10 cellular contexts compared by ENCODE assay signal in genomic region chr9:4344946-4345345, GRCh38. TPM values are rescaled to one million over a fixed set of nuclear protein-coding genes. Genes with fewer than 3 reads are reported as not detected.
DNase-seq lines count a peak whose midpoint lies in the region; ATAC-seq and TF ChIP-seq lines count a peak whose summit lies in the region.
"Had no signal": no experiment of that assay in that cellular context is flagged by ENCODE, and none has a peak within 500 bp of the region (broad histone marks: within the 10 kb centered on the region; RNA-seq: fewer than 3 reads in every experiment).

No MANE protein-coding gene starts in this region.

- WGBS in esophagus squamous epithelium, 2 donors: 20 to 36% methylated on average over 5 of the region's 5 CpGs

- no peak for DNase-seq in activated CD4-positive, CD25-positive, alpha-beta regulatory T cell (lab: John Stamatoyannopoulos, UW)
- peak; percentile 13 for DNase-seq in activated T-cell treated with anti-CD3 and anti-CD28 coated beads for 48 hours (ENCODE audit: low read depth)
- DNase-seq in esophagus squamous epithelium (lab: John Stamatoyannopoulos, UW): no peak
- DNase-seq in stimulated activated CD8-positive, alpha-beta memory T cell treated with anti-CD3 and anti-CD28 coated beads, Interleukin-2, amount 100 ng/mL, for 48 hours (ENCODE audit: low read depth in 2 of 2): peak; percentile 10 to 11
- DNase-seq in NCI-H510A (lab: John Stamatoyannopoulos, UW): no peak
- DNase-seq in AG20443 (ENCODE audit: low spot score): no peak
- no peak for DNase-seq in effector CD4-positive, alpha-beta T cell
- DNase-seq: hypothalamus had no signal

- H3K4me1 ChIP-seq in esophagus squamous epithelium: peaks cover 0 to 19% (median 7%) of the 10 kb centered on the region in 3 donors

- intact Hi-C loops in esophagus squamous epithelium (cut with DNase I): no loop called here

- H3K27me3 ChIP-seq in esophagus squamous epithelium: no peaks in the 10 kb centered on the region

- ATAC-seq in activated CD4-positive, CD25-positive, alpha-beta regulatory T cell treated with anti-CD3 and anti-CD28 coated beads, Interleukin-2, amount 50 U/mL, for 24 hours: peak; percentile 76 to 90
- ATAC-seq: sciatic nerve had no signal

- no peaks in the 10 kb centered on the region for H3K36me3 ChIP-seq in esophagus squamous epithelium

- H3K9me3 ChIP-seq in esophagus squamous epithelium: no peaks in the 10 kb centered on the region

- H3K4me3 ChIP-seq in esophagus squamous epithelium: no peak overlapping the region

- H3K27ac ChIP-seq in esophagus squamous epithelium: peak overlapping the region; percentile 11 to 57 (median 26)

- TF ChIP-seq POLR2A in esophagus squamous epithelium (IDR thresholded peaks at IDR 0.05): no peak

- TF ChIP-seq CTCF in esophagus squamous epithelium (IDR thresholded peaks at IDR 0.05): peak in 1 of 6 experiments; percentile 13

RNA-seq across cellular contexts. Expression of gene GLIS3, which starts 45.1 kb away (rescaled TPM):
- total RNA-seq in esophagus squamous epithelium: 10 to 100 TPM in 1 of 4 donors, 1 to 10 TPM in 1, under 1 TPM in 1, not detected in 1; 0.88 to 10.9 (median 1.4) TPM

Comparison
In these comparisons a context has a peak if more than half of its experiments do, and no peak if none do; other contexts are left out.
1. DNase-seq: peak in activated T-cell treated with anti-CD3 and anti-CD28 coated beads for 48 hours (single experiment) and stimulated activated CD8-positive, alpha-beta memory T cell treated with anti-CD3 and anti-CD28 coated beads, Interleukin-2, amount 100 ng/mL, for 48 hours (2 of 2); none in activated CD4-positive, CD25-positive, alpha-beta regulatory T cell (0 of 4), esophagus squamous epithelium (single experiment), NCI-H510A (single experiment), AG20443 (single experiment) and effector CD4-positive, alpha-beta T cell (single experiment).